In genomic region chr22:41589601-41590365, GRCh38 we compare ENCODE assay signal across 8 cellular contexts. TPM values are rescaled to one million over a fixed set of nuclear protein-coding genes. Genes with fewer than 3 reads are reported as not detected.
DNase-seq lines count a peak whose midpoint lies in the region; ATAC-seq, FAIRE-seq and TF ChIP-seq lines count a peak whose summit lies in the region.

PMM1 (minus strand) TSS chr22:41589840; CDS start chr22:41589805, 35 bp downstream.

- 1% methylated on average over 51 to 54 of the region's 54 CpGs for WGBS in pancreas, 2 donors

- H3K9me3 ChIP-seq in pancreas = no peaks in the 10 kb centered on the region
- no peaks in the 10 kb centered on the region for H3K9me3 ChIP-seq in tibial artery

- H3K27me3 ChIP-seq in pancreas = no peaks in the 10 kb centered on the region
- no peaks in the 10 kb centered on the region for H3K27me3 ChIP-seq in tibial artery

- DNase-seq in GM12864 (ENCODE audit: low read depth) (peak; percentile 98), NCI-H1417 (lab: John Stamatoyannopoulos, UW) (peak; percentile 96 to 99 (median 97)), SW 1271 (lab: John Stamatoyannopoulos, UW) (peak; percentile 93 to 98), Right ventricle myocardium superior (peak; percentile 100), pancreas (peak; percentile 100), tibial artery (peak; percentile 100)
- DNase-seq in activated naive CD8-positive, alpha-beta T cell treated with anti-CD3 and anti-CD28 coated beads, Interleukin-2, amount 50 U/mL, for 16 hours (ENCODE audit: low read depth, low spot score) = peak; percentile 100

- peaks cover 0 to under 1% (median 0%) of the 10 kb centered on the region in 3 donors for H3K36me3 ChIP-seq in pancreas
- peaks cover 0 to 14% (median 3%) of the 10 kb centered on the region in 3 donors for H3K36me3 ChIP-seq in tibial artery

- intact Hi-C loops in Right ventricle myocardium superior (cut with DNase I) (no loop called here), pancreas (cut with DNase I) (loop anchor here in 1 of 3 donors (10.0 kb wide), 1 partner anchor 195 kb away; no protein-coding TSS in a partner anchor), tibial artery (cut with DNase I; ENCODE audit: low total_unique reads) (no loop called here)

- FAIRE-seq in pancreas (lab: Jason Lieb, UNC) = peak; percentile 73

- peak within 1 kb of the TSS; percentile 92 for H3K4me3 ChIP-seq in GM12864 (ENCODE audit: low read depth, low read length)
- peak within 1 kb of the TSS; percentile 51 to 89 (median 71) for H3K4me3 ChIP-seq in pancreas
- peak within 1 kb of the TSS; percentile 80 to 88 for H3K4me3 ChIP-seq in tibial artery

- H3K27ac ChIP-seq in pancreas (peak within 1 kb of the TSS; percentile 49 to 86 (median 81)), tibial artery (peak within 1 kb of the TSS; percentile 83 to 88)

- peak; percentile 94 for ATAC-seq in HG02759 (IDR thresholded peaks at IDR 0.05; ENCODE audit: unreplicated experiment)
- peak; percentile 98 for ATAC-seq in Right ventricle myocardium superior (ENCODE audit: poor library complexity)
- peak; percentile 89 to 97 (median 89) for ATAC-seq in pancreas

- peaks cover 14 to 15% (median 15%) of the 10 kb centered on the region in 3 donors for H3K4me1 ChIP-seq in pancreas
- peaks cover 0 to 22% (median 11%) of the 10 kb centered on the region in 4 donors for H3K4me1 ChIP-seq in tibial artery

- TF ChIP-seq CTCF in GM12864 (IDR thresholded peaks at IDR 0.05; ENCODE audit: low read depth, low read length, missing control alignments) (no peak), pancreas (IDR thresholded peaks at IDR 0.05) (no peak), tibial artery (IDR thresholded peaks at IDR 0.05) (no peak)

RNA-seq across cellular contexts. Expression of gene PMM1, which starts in this region (rescaled TPM):
- total RNA-seq in Right ventricle myocardium superior = 13.9 TPM
- 10 to 100 TPM; 10.3 to 26.6 (median 20.2) TPM for total RNA-seq in pancreas
- 10 to 100 TPM; 26.4 to 69.2 TPM for polyA plus RNA-seq in pancreas

Comparison
In these comparisons a context has a peak if more than half of its experiments do, and no peak if none do; other contexts are left out.
1. Peak in every context shown above with its lines: DNase-seq, ATAC-seq, H3K4me3 ChIP-seq and H3K27ac ChIP-seq.